ENCODE assay signal across 21 cellular contexts in genomic region chr9:95036676-95037075, GRCh38.
DNase-seq lines count a peak whose midpoint lies in the region; ATAC-seq, FAIRE-seq and TF ChIP-seq lines count a peak whose summit lies in the region.
"Had no signal": no experiment of that assay in that cellular context is flagged by ENCODE, and none has a peak within 500 bp of the region (broad histone marks: within the 10 kb centered on the region; RNA-seq: fewer than 3 reads in every experiment).

No MANE protein-coding gene starts in this region.

- no peak overlapping the region for H3K4me3 ChIP-seq in mammary epithelial cell (replicated peaks in 1 of 3; ENCODE audit: insufficient read depth in 1 of 3, low read depth in 2 of 3, low read length in 3 of 3)
- no peak overlapping the region for H3K4me3 ChIP-seq in keratinocyte (ENCODE audit: control insufficient read depth in 2 of 3, extremely low read depth in 1 of 3, insufficient read depth in 2 of 3, low read depth in 1 of 3, low read length in 3 of 3)
- no peak overlapping the region for H3K4me3 ChIP-seq in sigmoid colon
- no peak overlapping the region for H3K4me3 ChIP-seq in aorta (ENCODE audit: low read length in 2 of 2)
- H3K4me3 ChIP-seq: breast epithelium, SJCRH30 had no signal

- no peak for TF ChIP-seq EP300 in sigmoid colon (IDR thresholded peaks at IDR 0.05)

- H3K9me3 ChIP-seq in mammary epithelial cell (replicated peaks; ENCODE audit: insufficient read depth, low read length) (no peaks in the 10 kb centered on the region), keratinocyte (ENCODE audit: control insufficient read depth, low read depth, low read length) (no peaks in the 10 kb centered on the region), sigmoid colon (no peaks in the 10 kb centered on the region), aorta (ENCODE audit: control insufficient read depth, low read length) (no peaks in the 10 kb centered on the region)
- H3K9me3 ChIP-seq: breast epithelium, SJCRH30 had no signal

- in situ Hi-C loops in mammary epithelial cell (cut with MboI; ENCODE audit: low sequenced_read_pairs in 2 of 2), result no loop called here

- peaks cover 2% of the 10 kb centered on the region for H3K36me3 ChIP-seq in mammary epithelial cell (ENCODE audit: insufficient read depth, low read length)
- H3K36me3 ChIP-seq in keratinocyte (ENCODE audit: control insufficient read depth in 2 of 2, extremely low read depth in 1 of 2, insufficient read depth in 2 of 2, low read length in 2 of 2), result peaks cover 3 to 6% of the 10 kb centered on the region in 2 experiments
- H3K36me3 ChIP-seq in sigmoid colon, result peaks cover 0 to 8% (median 0%) of the 10 kb centered on the region in 4 donors
- peaks cover 0 to 3% of the 10 kb centered on the region in 2 donors for H3K36me3 ChIP-seq in aorta (ENCODE audit: control insufficient read depth in 1 of 2, insufficient read depth in 2 of 2, low read length in 1 of 2)
- H3K36me3 ChIP-seq: breast epithelium had no signal

- no peak for TF ChIP-seq POLR2A in sigmoid colon (IDR thresholded peaks at IDR 0.05)

- peaks cover 72% of the 10 kb centered on the region for H3K79me2 ChIP-seq in mammary epithelial cell (ENCODE audit: insufficient read depth, low read length)
- H3K79me2 ChIP-seq in keratinocyte (ENCODE audit: control insufficient read depth, insufficient read depth, low read length), result peaks cover 49% of the 10 kb centered on the region

- H3K9me3 Mint-ChIP-seq in MCF 10A (ENCODE audit: unreplicated experiment), result no peaks in the 10 kb centered on the region
- H3K9me3 Mint-ChIP-seq: activated naive CD8-positive, alpha-beta T cell treated with anti-CD3 and anti-CD28 coated beads, Interleukin-2, amount 10 ng/mL, durations not matched to agents 7 days and 5 days; dendritic cell treated with granulocyte-macrophage colony-stimulating factor and Interleukin-4, amounts not matched to agents 40 ng/mL and 50 ng/mL, for 4 days; naive thymus-derived CD4-positive, alpha-beta T cell had no signal

- H3K27ac Mint-ChIP-seq in MCF 10A (ENCODE audit: low read depth, unreplicated experiment), result no peak overlapping the region
- H3K27ac Mint-ChIP-seq: activated CD8-positive, alpha-beta T cell treated with anti-CD3 and anti-CD28 coated beads, Interleukin-2, amount 10 ng/mL, durations not matched to agents 7 days and 5 days; activated naive CD8-positive, alpha-beta T cell treated with anti-CD3 and anti-CD28 coated beads, Interleukin-2, amount 10 ng/mL, durations not matched to agents 7 days and 5 days; dendritic cell treated with granulocyte-macrophage colony-stimulating factor and Interleukin-4, amounts not matched to agents 40 ng/mL and 50 ng/mL, for 4 days; naive thymus-derived CD4-positive, alpha-beta T cell had no signal

- WGBS in mammary epithelial cell (ENCODE audit: low coverage, missing lambda C conversion rate), result 52% methylated on average over 2 of the region's 2 CpGs
- WGBS in sigmoid colon, 2 donors, result 77 to 85% methylated on average over 2 of the region's 2 CpGs
- 10 to 15% methylated on average over 2 of the region's 2 CpGs for WGBS in aorta, 2 donors

- DNase-seq in mammary epithelial cell (no peak), MCF 10A (ENCODE audit: unreplicated experiment) (no peak), keratinocyte (ENCODE audit: low read depth, low spot score) (no peak), sigmoid colon (no peak), aorta (no peak), dermis blood vessel endothelial cell (no peak)
- DNase-seq in activated CD8-positive, alpha-beta memory T cell treated with anti-CD3 and anti-CD28 coated beads, Interleukin-2, amount 50 U/mL, for 4 hours, result no peak
- DNase-seq: activated CD4-positive, CD25-positive, alpha-beta regulatory T cell; activated CD8-positive, alpha-beta T cell treated with anti-CD3 and anti-CD28 coated beads, Interleukin-2, amount 10 ng/mL, durations not matched to agents 7 days and 5 days; activated naive CD8-positive, alpha-beta T cell treated with anti-CD3 and anti-CD28 coated beads, Interleukin-2, amount 10 ng/mL, durations not matched to agents 7 days and 5 days; C1 segment of cervical spinal cord; naive thymus-derived CD4-positive, alpha-beta T cell; NCI-H1092; NCI-H2081 treated with DMSO at 0.1 percent for 48 hours; NCI-H526; stimulated activated CD4-positive, alpha-beta T cell treated with anti-CD3 and anti-CD28 coated beads, Interleukin-1b, Interleukin-23, amount 100 ng/mL, for 48 hours had no signal

- H2AFZ ChIP-seq in mammary epithelial cell (ENCODE audit: low read depth, low read length), result no peak overlapping the region
- no peak overlapping the region for H2AFZ ChIP-seq in keratinocyte (ENCODE audit: control insufficient read depth, low read length)

- H3K4me2 ChIP-seq in mammary epithelial cell (ENCODE audit: insufficient read depth, low read depth, low read length), result no peak overlapping the region
- no peak overlapping the region for H3K4me2 ChIP-seq in keratinocyte (ENCODE audit: control insufficient read depth, extremely low read depth, insufficient read depth, low read depth, low read length)

- no TSS peak for BruUV-seq in mammary epithelial cell (replicated peaks; lab: Mats Ljungman, UMichigan)
- no TSS peak for BruUV-seq in MCF 10A (replicated peaks; lab: Mats Ljungman, UMichigan)

- peaks cover 27% of the 10 kb centered on the region for H3K4me1 ChIP-seq in mammary epithelial cell (ENCODE audit: insufficient read depth, low read length)
- peaks cover 47% of the 10 kb centered on the region for H3K4me1 ChIP-seq in keratinocyte (ENCODE audit: control insufficient read depth, extremely low read depth, insufficient read depth, low read length)
- H3K4me1 ChIP-seq in sigmoid colon, result peaks cover 0 to 100% (median 95%) of the 10 kb centered on the region in 4 donors
- peaks cover 5 to 9% of the 10 kb centered on the region in 2 donors for H3K4me1 ChIP-seq in aorta (ENCODE audit: control insufficient read depth in 1 of 2, insufficient read depth in 2 of 2, low read length in 2 of 2)
- H3K4me1 ChIP-seq: breast epithelium had no signal

- intact Hi-C loops in mammary epithelial cell (cut with micrococcal nuclease) (no loop called here), MCF 10A (cut with micrococcal nuclease) (no loop called here), sigmoid colon (cut with DNase I) (no loop called here), aorta (cut with DNase I) (no loop called here)

- no peak overlapping the region for H3K9ac ChIP-seq in mammary epithelial cell (ENCODE audit: insufficient read depth, low read length)
- peak overlapping the region; percentile 82 for H3K9ac ChIP-seq in keratinocyte (ENCODE audit: control insufficient read depth, extremely low read depth, insufficient read depth, low read length)

- H3K9me1 ChIP-seq in keratinocyte (ENCODE audit: control insufficient read depth, extremely low read depth, insufficient read depth, low read length), result no peaks in the 10 kb centered on the region

- H3K36me3 Mint-ChIP-seq in MCF 10A (ENCODE audit: insufficient read depth, unreplicated experiment), result peaks cover 79% of the 10 kb centered on the region
- H3K36me3 Mint-ChIP-seq: activated naive CD8-positive, alpha-beta T cell treated with anti-CD3 and anti-CD28 coated beads, Interleukin-2, amount 10 ng/mL, durations not matched to agents 7 days and 5 days had no signal

- H3K27me3 Mint-ChIP-seq in MCF 10A (ENCODE audit: insufficient read depth, unreplicated experiment), result no peaks in the 10 kb centered on the region
- H3K27me3 Mint-ChIP-seq: activated naive CD8-positive, alpha-beta T cell treated with anti-CD3 and anti-CD28 coated beads, Interleukin-2, amount 10 ng/mL, durations not matched to agents 7 days and 5 days; dendritic cell treated with granulocyte-macrophage colony-stimulating factor and Interleukin-4, amounts not matched to agents 40 ng/mL and 50 ng/mL, for 4 days; naive thymus-derived CD4-positive, alpha-beta T cell had no signal

- FAIRE-seq in keratinocyte (lab: Jason Lieb, UNC), result no peak

- dilution Hi-C loops in mammary epithelial cell (cut with HindIII; ENCODE audit: low sequenced_read_pairs), result no loop called here
- dilution Hi-C loops in keratinocyte (cut with MboI; ENCODE audit: extremely low pct_ligation_motif_present, low sequenced_read_pairs), result no loop called here

- H3K4me3 Mint-ChIP-seq in MCF 10A (ENCODE audit: unreplicated experiment), result no peak overlapping the region
- H3K4me3 Mint-ChIP-seq: activated CD8-positive, alpha-beta T cell treated with anti-CD3 and anti-CD28 coated beads, Interleukin-2, amount 10 ng/mL, durations not matched to agents 7 days and 5 days; activated naive CD8-positive, alpha-beta T cell treated with anti-CD3 and anti-CD28 coated beads, Interleukin-2, amount 10 ng/mL, durations not matched to agents 7 days and 5 days; dendritic cell treated with granulocyte-macrophage colony-stimulating factor and Interleukin-4, amounts not matched to agents 40 ng/mL and 50 ng/mL, for 4 days; naive thymus-derived CD4-positive, alpha-beta T cell had no signal

- POLR2A ChIA-PET in MCF 10A (lab: Yijun Ruan, JAX), result interaction anchor here (0.7 to 4.4 kb wide), 7 partner anchors 8 to 253 kb away, joined by 3 to 29 read pairs (median 3); no protein-coding TSS in a partner anchor

- no peak for ATAC-seq in aorta (ENCODE audit: low FRiP score)
- no peak for ATAC-seq in GM18502 (IDR thresholded peaks at IDR 0.05; ENCODE audit: poor library complexity, unreplicated experiment)
- ATAC-seq: activated CD8-positive, alpha-beta T cell treated with anti-CD3 and anti-CD28 coated beads, Interleukin-2, amount 10 ng/mL, durations not matched to agents 7 days and 5 days; naive thymus-derived CD4-positive, alpha-beta T cell had no signal

- H3K27ac ChIP-seq in mammary epithelial cell (ENCODE audit: insufficient read depth, low read depth, low read length), result peak overlapping the region; percentile 90
- peak overlapping the region; percentile 98 for H3K27ac ChIP-seq in keratinocyte (ENCODE audit: control insufficient read depth, insufficient read depth, low read length)
- H3K27ac ChIP-seq in sigmoid colon, result peak overlapping the region; percentile 24 to 99 (median 80)
- H3K27ac ChIP-seq in aorta (ENCODE audit: low read depth in 1 of 2, low read length in 2 of 2), result peak overlapping the region; percentile 39 to 70
- H3K27ac ChIP-seq: breast epithelium, HL-60 had no signal

- CTCF ChIA-PET in mammary epithelial cell (lab: Charles Lee; ENCODE audit: low non-redundant PET), result interaction anchor here (0.7 kb wide), 1 partner anchor 20 kb away, joined by 6 read pairs; no protein-coding TSS in a partner anchor
- CTCF ChIA-PET in MCF 10A (lab: Yijun Ruan, JAX), result interaction anchor here (0.9 to 1.1 kb wide), 3 partner anchors 10 to 95 kb away, joined by 3 to 4 read pairs (median 3); no protein-coding TSS in a partner anchor

- no peak for TF ChIP-seq CTCF in mammary epithelial cell (conservative IDR thresholded peaks at IDR 0.05 in 1 of 2, IDR thresholded peaks at IDR 0.05 in 1 of 2; ENCODE audit: extremely low read depth in 1 of 2, insufficient read depth in 1 of 2, low read depth in 1 of 2, low read length in 2 of 2)
- TF ChIP-seq CTCF in MCF 10A (IDR thresholded peaks at IDR 0.05; ENCODE audit: unreplicated experiment), result no peak
- TF ChIP-seq CTCF in keratinocyte (optimal IDR thresholded peaks at IDR 0.05 in 1 of 3, IDR thresholded peaks at IDR 0.05 in 1 of 3, conservative IDR thresholded peaks at IDR 0.05 in 1 of 3; ENCODE audit: extremely low read depth in 1 of 3, insufficient read depth in 2 of 3, low read length in 3 of 3), result no peak
- no peak for TF ChIP-seq CTCF in sigmoid colon (IDR thresholded peaks at IDR 0.05)

- H3K4me1 Mint-ChIP-seq in MCF 10A (ENCODE audit: insufficient read depth, unreplicated experiment), result peaks cover 26% of the 10 kb centered on the region

- no peaks in the 10 kb centered on the region for H3K27me3 ChIP-seq in mammary epithelial cell (ENCODE audit: insufficient read depth, low read length)
- no peaks in the 10 kb centered on the region for H3K27me3 ChIP-seq in keratinocyte (ENCODE audit: control insufficient read depth, extremely low read depth, insufficient read depth, low read length)
- H3K27me3 ChIP-seq in sigmoid colon, result no peaks in the 10 kb centered on the region
- H3K27me3 ChIP-seq in aorta (ENCODE audit: control insufficient read depth in 1 of 2, insufficient read depth in 2 of 2, low read length in 1 of 2), result no peaks in the 10 kb centered on the region
- H3K27me3 ChIP-seq: breast epithelium, SJCRH30 had no signal

- H4K20me1 ChIP-seq in mammary epithelial cell (ENCODE audit: insufficient read depth, low read length), result no peaks in the 10 kb centered on the region
- no peaks in the 10 kb centered on the region for H4K20me1 ChIP-seq in keratinocyte (ENCODE audit: control insufficient read depth, extremely low read depth, insufficient read depth, low read length)
